ENCODE assay signal across 1 cellular context in the genomic region with DNA sequence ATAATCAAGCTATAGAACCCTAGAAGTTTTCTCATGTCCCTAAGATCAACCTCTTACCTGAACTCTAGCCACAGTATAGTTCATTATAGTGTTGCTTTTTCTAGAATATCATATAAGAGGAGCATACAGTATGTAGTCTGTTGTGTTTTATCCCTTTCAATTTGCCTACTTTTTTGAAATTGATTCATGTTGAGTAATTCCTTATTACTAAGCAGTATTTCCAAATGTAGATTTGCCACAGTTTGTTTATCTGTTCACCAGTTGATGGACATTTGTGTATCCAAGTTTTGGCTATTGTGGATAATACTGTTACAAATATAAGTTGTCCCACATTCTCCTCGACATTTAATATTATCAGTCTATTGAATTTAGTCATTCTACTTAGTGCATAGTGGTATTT.
TF ChIP-seq lines count a peak whose summit lies in the region.

No MANE protein-coding gene starts in this region.

TF ChIP-seq in IMR-90, 13 proteins besides CTCF, POLR2A, EP300 and RAD21 (continued from another document):
- TF ChIP-seq ELK1 (IDR thresholded peaks at IDR 0.05; ENCODE audit: borderline replicate concordance, low read depth, low read length) (no peak), BHLHE40 (IDR thresholded peaks at IDR 0.05; ENCODE audit: low read depth, low read length) (no peak), CEBPB (IDR thresholded peaks at IDR 0.05; ENCODE audit: low read depth, low read length) (0 out of 2 replicates have a peak, but pooled peaks have one; percentile 17), CHD1 (IDR thresholded peaks at IDR 0.05; ENCODE audit: low read depth, low read length) (no peak)
TF ChIP-seq in IMR-90: peak in this region for 1.
